10 cellular contexts compared by ENCODE assay signal in genomic region chr14:63435838-63436237, GRCh38.
DNase-seq lines count a peak whose midpoint lies in the region; ATAC-seq and TF ChIP-seq lines count a peak whose summit lies in the region.
"Had no signal": no experiment of that assay in that cellular context is flagged by ENCODE, and none has a peak within 500 bp of the region (broad histone marks: within the 10 kb centered on the region; RNA-seq: fewer than 3 reads in every experiment).

No MANE protein-coding gene starts in this region.

- H3K27me3 Mint-ChIP-seq in activated naive CD8-positive, alpha-beta T cell = no peaks in the 10 kb centered on the region
- no peaks in the 10 kb centered on the region for H3K27me3 Mint-ChIP-seq in activated naive CD8-positive, alpha-beta T cell treated with anti-CD3 and anti-CD28 coated beads, Interleukin-2, amount 50 U/mL, for 24 hours
- no peaks in the 10 kb centered on the region for H3K27me3 Mint-ChIP-seq in naive B cell
- H3K27me3 Mint-ChIP-seq in naive thymus-derived CD4-positive, alpha-beta T cell = no peaks in the 10 kb centered on the region
- H3K27me3 Mint-ChIP-seq: CD8-positive, alpha-beta memory T cell had no signal

- no peaks in the 10 kb centered on the region for H3K36me3 ChIP-seq in fibroblast of lung (ENCODE audit: control insufficient read depth, insufficient read depth, low read length)
- H3K36me3 ChIP-seq in aorta (ENCODE audit: control insufficient read depth in 1 of 2, insufficient read depth in 2 of 2, low read length in 1 of 2) = no peaks in the 10 kb centered on the region
- no peaks in the 10 kb centered on the region for H3K36me3 ChIP-seq in naive thymus-derived CD4-positive, alpha-beta T cell (ENCODE audit: control insufficient read depth in 2 of 3, insufficient read depth in 3 of 3, low read length in 3 of 3)

- CTCF ChIA-PET in naive thymus-derived CD4-positive, alpha-beta T cell (lab: Charles Lee) = no interaction called here

- peaks cover 33% of the 10 kb centered on the region for H3K79me2 ChIP-seq in fibroblast of lung (ENCODE audit: control insufficient read depth, insufficient read depth, low read length)

- H3K4me1 ChIP-seq in fibroblast of lung (ENCODE audit: control insufficient read depth, extremely low read depth, insufficient read depth, low read length) (peaks cover 18% of the 10 kb centered on the region), aorta (ENCODE audit: control insufficient read depth in 1 of 2, insufficient read depth in 2 of 2, low read length in 2 of 2) (peaks cover 9 to 17% of the 10 kb centered on the region in 2 donors)
- H3K4me1 ChIP-seq in naive thymus-derived CD4-positive, alpha-beta T cell (ENCODE audit: control insufficient read depth in 2 of 2, insufficient read depth in 2 of 2, low read length in 2 of 2) = peaks cover 0 to 19% of the 10 kb centered on the region in 2 donors

- TF ChIP-seq CTCF in fibroblast of lung (conservative IDR thresholded peaks at IDR 0.05 in 1 of 2, IDR thresholded peaks at IDR 0.05 in 1 of 2; ENCODE audit: low read depth in 1 of 2, low read length in 2 of 2) = no peak

- H3K27ac Mint-ChIP-seq in activated naive CD8-positive, alpha-beta T cell = peak overlapping the region; percentile 47
- no peak overlapping the region for H3K27ac Mint-ChIP-seq in activated naive CD8-positive, alpha-beta T cell treated with anti-CD3 and anti-CD28 coated beads, Interleukin-2, amount 50 U/mL, for 24 hours
- H3K27ac Mint-ChIP-seq in naive B cell = peak overlapping the region in 4 of 6 donors; percentile 7 to 79 (median 26)
- peak overlapping the region in 1 of 9 donors; percentile 25 for H3K27ac Mint-ChIP-seq in naive thymus-derived CD4-positive, alpha-beta T cell

- H3K36me3 Mint-ChIP-seq in activated naive CD8-positive, alpha-beta T cell = no peaks in the 10 kb centered on the region
- peaks cover 5% of the 10 kb centered on the region for H3K36me3 Mint-ChIP-seq in activated naive CD8-positive, alpha-beta T cell treated with anti-CD3 and anti-CD28 coated beads, Interleukin-2, amount 50 U/mL, for 24 hours (ENCODE audit: low read depth)
- H3K36me3 Mint-ChIP-seq in naive B cell = peaks cover 4 to 7% of the 10 kb centered on the region in 2 donors
- peaks cover 0 to 15% (median 4%) of the 10 kb centered on the region in 5 donors for H3K36me3 Mint-ChIP-seq in naive thymus-derived CD4-positive, alpha-beta T cell

- 3 to 6% methylated on average over 5 of the region's 5 CpGs for WGBS in aorta, 2 donors

- H3K4me2 ChIP-seq in fibroblast of lung (ENCODE audit: extremely low read depth, insufficient read depth, low read length) = peak overlapping the region; percentile 68

- POLR2A ChIA-PET in naive thymus-derived CD4-positive, alpha-beta T cell (lab: Charles Lee) = no interaction called here

- H3K4me3 ChIP-seq in fibroblast of lung (replicated peaks in 1 of 4; ENCODE audit: control extremely low read depth in 1 of 4, insufficient read depth in 1 of 4, low read depth in 3 of 4, low read length in 4 of 4) = no peak overlapping the region
- no peak overlapping the region for H3K4me3 ChIP-seq in aorta (ENCODE audit: low read length in 2 of 2)
- no peak overlapping the region for H3K4me3 ChIP-seq in naive thymus-derived CD4-positive, alpha-beta T cell (ENCODE audit: low read length)

- intact Hi-C loops in aorta (cut with DNase I) = loop anchor here in 1 of 2 donors (10.0 kb wide), 1 partner anchor 109 kb away; the partner anchor contains the start of gene PPP2R5E
- intact Hi-C loops in naive thymus-derived CD4-positive, alpha-beta T cell (cut with micrococcal nuclease) = no loop called here

- H2AFZ ChIP-seq in fibroblast of lung (ENCODE audit: low read length) = no peak overlapping the region

- no peak overlapping the region for H3K4me3 Mint-ChIP-seq in activated naive CD8-positive, alpha-beta T cell
- no peak overlapping the region for H3K4me3 Mint-ChIP-seq in activated naive CD8-positive, alpha-beta T cell treated with anti-CD3 and anti-CD28 coated beads, Interleukin-2, amount 50 U/mL, for 24 hours
- peak overlapping the region in 3 of 8 donors; percentile 10 to 74 (median 43) for H3K4me3 Mint-ChIP-seq in naive B cell
- H3K4me3 Mint-ChIP-seq in naive thymus-derived CD4-positive, alpha-beta T cell = peak overlapping the region in 4 of 10 donors; percentile 21 to 41 (median 28)

- no peak for ATAC-seq in activated naive CD8-positive, alpha-beta T cell treated with anti-CD3 and anti-CD28 coated beads, Interleukin-2, amount 50 U/mL, for 24 hours
- ATAC-seq in naive B cell (ENCODE audit: low read depth in 2 of 2) (no peak), aorta (ENCODE audit: low FRiP score) (peak; percentile 92)
- no peak for ATAC-seq in naive thymus-derived CD4-positive, alpha-beta T cell

- no peak overlapping the region for H3K27ac ChIP-seq in fibroblast of lung (ENCODE audit: insufficient read depth, low read length)
- H3K27ac ChIP-seq in aorta (ENCODE audit: low read depth in 1 of 2, low read length in 2 of 2) = no peak overlapping the region
- H3K27ac ChIP-seq in naive thymus-derived CD4-positive, alpha-beta T cell (ENCODE audit: low read depth, low read length) = no peak overlapping the region

- no peaks in the 10 kb centered on the region for H4K20me1 ChIP-seq in fibroblast of lung (ENCODE audit: control insufficient read depth, extremely low read depth, insufficient read depth, low read length)

- no peaks in the 10 kb centered on the region for H3K27me3 ChIP-seq in fibroblast of lung (ENCODE audit: control insufficient read depth, insufficient read depth, low read length)
- H3K27me3 ChIP-seq in aorta (ENCODE audit: control insufficient read depth in 1 of 2, insufficient read depth in 2 of 2, low read length in 1 of 2) = no peaks in the 10 kb centered on the region
- no peaks in the 10 kb centered on the region for H3K27me3 ChIP-seq in naive thymus-derived CD4-positive, alpha-beta T cell (ENCODE audit: control insufficient read depth in 2 of 2, insufficient read depth in 2 of 2, low read length in 2 of 2)

- H3K9me3 ChIP-seq in fibroblast of lung (ENCODE audit: control insufficient read depth, insufficient read depth, low read depth, low read length) (no peaks in the 10 kb centered on the region), aorta (ENCODE audit: control insufficient read depth, low read length) (no peaks in the 10 kb centered on the region)
- no peaks in the 10 kb centered on the region for H3K9me3 ChIP-seq in naive thymus-derived CD4-positive, alpha-beta T cell (ENCODE audit: control insufficient read depth in 2 of 3, low read length in 3 of 3)

- H3K9me3 Mint-ChIP-seq in activated naive CD8-positive, alpha-beta T cell (ENCODE audit: low read depth) = no peaks in the 10 kb centered on the region
- H3K9me3 Mint-ChIP-seq in activated naive CD8-positive, alpha-beta T cell treated with anti-CD3 and anti-CD28 coated beads, Interleukin-2, amount 50 U/mL, for 24 hours = no peaks in the 10 kb centered on the region
- no peaks in the 10 kb centered on the region for H3K9me3 Mint-ChIP-seq in naive B cell
- H3K9me3 Mint-ChIP-seq in naive thymus-derived CD4-positive, alpha-beta T cell = no peaks in the 10 kb centered on the region
- H3K9me3 Mint-ChIP-seq: CD8-positive, alpha-beta memory T cell had no signal

- no peak overlapping the region for H3K9ac ChIP-seq in fibroblast of lung (ENCODE audit: insufficient read depth, low read length)

- H3K4me1 Mint-ChIP-seq in activated naive CD8-positive, alpha-beta T cell (ENCODE audit: low read depth) = peaks cover 67% of the 10 kb centered on the region
- H3K4me1 Mint-ChIP-seq in activated naive CD8-positive, alpha-beta T cell treated with anti-CD3 and anti-CD28 coated beads, Interleukin-2, amount 50 U/mL, for 24 hours = peaks cover 61% of the 10 kb centered on the region
- peaks cover 48 to 56% (median 56%) of the 10 kb centered on the region in 3 donors for H3K4me1 Mint-ChIP-seq in naive B cell
- H3K4me1 Mint-ChIP-seq in naive thymus-derived CD4-positive, alpha-beta T cell = peaks cover 43 to 78% (median 73%) of the 10 kb centered on the region in 7 donors

- no peak for DNase-seq in activated naive CD8-positive, alpha-beta T cell treated with anti-CD3 and anti-CD28 coated beads, Interleukin-2, amount 50 U/mL, for 24 hours
- DNase-seq in fibroblast of lung (ENCODE audit: low read depth in 2 of 2) = peak; percentile 50 to 97
- no peak for DNase-seq in naive B cell
- DNase-seq in aorta = peak; percentile 82 to 86
- no peak for DNase-seq in NCI-H1417 treated with DMSO at 0.1 percent for 48 hours (lab: John Stamatoyannopoulos, UW)
- no peak for DNase-seq in naive thymus-derived CD4-positive, alpha-beta T cell
- DNase-seq in activated CD8-positive, alpha-beta memory T cell treated with anti-CD3 and anti-CD28 coated beads, Interleukin-2, amount 50 U/mL, for 4 hours = no peak
- DNase-seq: CD8-positive, alpha-beta memory T cell; NCI-H1436 treated with DMSO at 0.1 percent for 48 hours had no signal

Comparison
In these comparisons a context has a peak if more than half of its experiments do, and no peak if none do; other contexts are left out.
1. DNase-seq: peak in fibroblast of lung (2 of 2) and aorta (2 of 2); none in activated naive CD8-positive, alpha-beta T cell treated with anti-CD3 and anti-CD28 coated beads, Interleukin-2, amount 50 U/mL, for 24 hours (single experiment), naive B cell (single experiment), NCI-H1417 treated with DMSO at 0.1 percent for 48 hours (single experiment), naive thymus-derived CD4-positive, alpha-beta T cell (0 of 9) and activated CD8-positive, alpha-beta memory T cell treated with anti-CD3 and anti-CD28 coated beads, Interleukin-2, amount 50 U/mL, for 4 hours (single experiment).